12 cellular contexts compared by ENCODE assay signal in the genomic region with DNA sequence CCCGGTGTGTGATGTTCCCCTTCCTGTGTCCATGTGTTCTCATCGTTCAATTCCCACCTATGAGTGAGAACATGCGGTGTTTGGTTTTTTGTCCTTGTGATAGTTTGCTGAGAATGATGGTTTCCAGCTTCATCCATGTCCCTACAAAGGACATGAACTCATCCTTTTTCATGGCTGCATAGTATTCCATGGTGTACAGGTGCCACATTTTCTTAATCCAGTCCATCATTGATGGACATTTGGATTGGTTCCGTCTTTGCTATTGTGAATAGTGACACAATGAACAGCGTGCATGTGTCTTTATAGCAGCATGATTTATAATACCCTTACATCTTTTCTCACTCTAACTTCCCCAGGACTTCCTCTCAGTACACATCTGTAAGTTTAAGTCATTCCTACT. TPM values are rescaled to one million over a fixed set of nuclear protein-coding genes. Genes with fewer than 3 reads are reported as not detected.
"Had no signal": no experiment of that assay in that cellular context is flagged by ENCODE, and none has a peak within 500 bp of the region (broad histone marks: within the 10 kb centered on the region; RNA-seq: fewer than 3 reads in every experiment).

No MANE protein-coding gene starts in this region.

RNA-seq across cellular contexts. Expression of gene DPP10, which starts 35.1 kb away (rescaled TPM):
- total RNA-seq: activated naive CD4-positive, alpha-beta T cell treated with anti-CD3 and anti-CD28 coated beads for 36 hours; activated naive CD4-positive, alpha-beta T cell treated with anti-CD3 and anti-CD28 coated beads, Interleukin-2, amount 50 U/mL, for 72 hours; activated naive CD8-positive, alpha-beta T cell treated with anti-CD3 and anti-CD28 coated beads for 36 hours; activated naive CD8-positive, alpha-beta T cell treated with anti-CD3 and anti-CD28 coated beads, Interleukin-2, amount 10 ng/mL, durations not matched to agents 7 days and 5 days; activated T-cell treated with anti-CD3 and anti-CD28 coated beads, Interleukin-2, amount 50 U/mL, for 4 hours; activated T-cell treated with anti-CD3 and anti-CD28 coated beads, Interleukin-2, amount 50 U/mL, for 72 hours; activated T-helper 1 cell treated with anti-CD3 and anti-CD28 coated beads, Interleukin-12 subunit alpha, Interleukin-12 subunit beta, Interleukin-2, Interleukin-4 antibody, amounts not matched to agents 30 ng/mL and 10 ng/mL and 1 ng/mL, durations not matched to agents 14 hours and 24 hours and 36 hours; activated T-helper 17 cell treated with anti-CD3 and anti-CD28 coated beads, Interleukin-2, amount 50 U/mL, for 72 hours; activated T-helper 2 cell treated with anti-CD3 and anti-CD28 coated beads, Interferon-gamma antibody, Interleukin-2, Interleukin-4, amounts not matched to agents 10 μg/mL and 5 μg/mL and 100 μg/mL, durations not matched to agents 14 hours and 24 hours and 36 hours; aorta; ascending aorta; chondrocyte had no signal
